ENCODE assay signal across 17 cellular contexts in genomic region chr21:29296452-29296851, GRCh38.
"Had no signal": no experiment of that assay in that cellular context is flagged by ENCODE, and none has a peak within 500 bp of the region (broad histone marks: within the 10 kb centered on the region; RNA-seq: fewer than 3 reads in every experiment).

No MANE protein-coding gene starts in this region.

- H3K4me3 Mint-ChIP-seq: activated naive CD4-positive, alpha-beta T cell treated with anti-CD3 and anti-CD28 coated beads for 36 hours; endodermal cell had no signal

- H3K27ac ChIP-seq: cardiac muscle cell, dorsolateral prefrontal cortex, neutrophil, right atrium auricular region, stomach, testis, upper lobe of right lung had no signal

- ATAC-seq: activated CD4-positive, CD25-positive, alpha-beta regulatory T cell treated with anti-CD3 and anti-CD28 coated beads, Interleukin-2, amount 50 U/mL, for 24 hours; left lobe of liver; mucosa of descending colon; naive thymus-derived CD4-positive, alpha-beta T cell; upper lobe of right lung had no signal

- H3K27me3 ChIP-seq: cardiac muscle cell, dorsolateral prefrontal cortex, neutrophil, right atrium auricular region, stomach, testis, upper lobe of right lung had no signal

- DNase-seq: activated CD4-positive, alpha-beta T cell treated with anti-CD3 and anti-CD28 coated beads, Interleukin-2, amount 50 U/mL, for 1 hour; activated CD8-positive, alpha-beta memory T cell treated with anti-CD3 and anti-CD28 coated beads for 24 hours; activated naive CD4-positive, alpha-beta T cell treated with anti-CD3 and anti-CD28 coated beads for 36 hours; dorsolateral prefrontal cortex; endodermal cell; islet precursor cell; mucosa of descending colon; naive thymus-derived CD4-positive, alpha-beta T cell; stomach; SW 1271; testis; upper lobe of right lung had no signal

- H3K27ac Mint-ChIP-seq: activated naive CD4-positive, alpha-beta T cell treated with anti-CD3 and anti-CD28 coated beads for 36 hours; endodermal cell had no signal

- H3K36me3 ChIP-seq: cardiac muscle cell, neutrophil, right atrium auricular region, stomach, upper lobe of right lung had no signal

- H3K4me3 ChIP-seq: cardiac muscle cell, dorsolateral prefrontal cortex, mucosa of descending colon, right atrium auricular region, stomach, testis, upper lobe of right lung had no signal

- H3K9me3 ChIP-seq: mucosa of descending colon, neutrophil, right atrium auricular region, stomach, testis, upper lobe of right lung had no signal

- H3K9me3 Mint-ChIP-seq: endodermal cell had no signal
